Comparison of ENCODE assay signal across 1 cellular context in the genomic region with DNA sequence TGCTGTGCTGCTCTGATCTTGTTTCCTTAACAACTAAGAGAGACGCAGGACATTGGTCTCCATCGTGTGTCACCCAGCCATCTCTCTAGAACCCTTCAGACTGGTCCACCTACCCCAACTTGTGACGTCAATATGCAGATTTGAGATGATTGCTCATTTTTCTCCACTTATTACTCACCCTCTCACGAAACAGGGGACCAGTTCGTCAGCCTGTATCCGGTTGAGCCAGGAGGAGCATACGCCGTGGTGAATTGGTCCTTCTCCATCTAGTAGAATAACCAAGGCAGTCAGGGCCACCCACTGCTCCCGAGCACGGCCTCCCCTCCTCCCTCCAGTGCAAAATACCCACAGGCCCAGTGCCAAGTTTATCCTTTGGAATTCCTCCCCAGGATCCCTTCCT.
TF ChIP-seq lines count a peak whose summit lies in the region.

No MANE protein-coding gene starts in this region.

TF ChIP-seq in GM12878, 131 proteins besides CTCF, POLR2A, EP300 and RAD21 (continued from another document):
- TF ChIP-seq, protein P1, sequence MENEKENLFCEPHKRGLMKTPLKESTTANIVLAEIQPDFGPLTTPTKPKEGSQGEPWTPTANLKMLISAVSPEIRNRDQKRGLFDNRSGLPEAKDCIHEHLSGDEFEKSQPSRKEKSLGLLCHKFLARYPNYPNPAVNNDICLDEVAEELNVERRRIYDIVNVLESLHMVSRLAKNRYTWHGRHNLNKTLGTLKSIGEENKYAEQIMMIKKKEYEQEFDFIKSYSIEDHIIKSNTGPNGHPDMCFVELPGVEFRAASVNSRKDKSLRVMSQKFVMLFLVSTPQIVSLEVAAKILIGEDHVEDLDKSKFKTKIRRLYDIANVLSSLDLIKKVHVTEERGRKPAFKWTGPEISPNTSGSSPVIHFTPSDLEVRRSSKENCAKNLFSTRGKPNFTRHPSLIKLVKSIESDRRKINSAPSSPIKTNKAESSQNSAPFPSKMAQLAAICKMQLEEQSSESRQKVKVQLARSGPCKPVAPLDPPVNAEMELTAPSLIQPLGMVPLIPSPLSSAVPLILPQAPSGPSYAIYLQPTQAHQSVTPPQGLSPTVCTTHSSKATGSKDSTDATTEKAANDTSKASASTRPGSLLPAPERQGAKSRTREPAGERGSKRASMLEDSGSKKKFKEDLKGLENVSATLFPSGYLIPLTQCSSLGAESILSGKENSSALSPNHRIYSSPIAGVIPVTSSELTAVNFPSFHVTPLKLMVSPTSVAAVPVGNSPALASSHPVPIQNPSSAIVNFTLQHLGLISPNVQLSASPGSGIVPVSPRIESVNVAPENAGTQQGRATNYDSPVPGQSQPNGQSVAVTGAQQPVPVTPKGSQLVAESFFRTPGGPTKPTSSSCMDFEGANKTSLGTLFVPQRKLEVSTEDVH (IDR thresholded peaks at IDR 0.05; ENCODE audit: low read depth, partially characterized antibody) = no peak
- TF ChIP-seq SPI1 (IDR thresholded peaks at IDR 0.05; ENCODE audit: borderline replicate concordance, insufficient read depth, low read depth, low read length) = no peak
- no peak for TF ChIP-seq SUPT20H (IDR thresholded peaks at IDR 0.05; ENCODE audit: borderline replicate concordance, control insufficient read depth, low read depth, low read length)
- no peak for TF ChIP-seq SUZ12 (IDR thresholded peaks at IDR 0.05; ENCODE audit: unreplicated experiment)
- TF ChIP-seq SRF (IDR thresholded peaks at IDR 0.05; ENCODE audit: low read depth in 2 of 2, low read length in 2 of 2) = no peak
- no peak for TF ChIP-seq SMAD5 (IDR thresholded peaks at IDR 0.05; ENCODE audit: low read depth)
- TF ChIP-seq JUNB (IDR thresholded peaks at IDR 0.05) = no peak
- TF ChIP-seq CBFB (IDR thresholded peaks at IDR 0.05; ENCODE audit: low read depth) = no peak
- TF ChIP-seq YY1 (IDR thresholded peaks at IDR 0.05; ENCODE audit: low read depth, low read length) = no peak
- TF ChIP-seq TAF1 (IDR thresholded peaks at IDR 0.05; ENCODE audit: borderline replicate concordance, low read depth, low read length) = no peak
- TF ChIP-seq RELA (IDR thresholded peaks at IDR 0.05; ENCODE audit: borderline replicate concordance, partially characterized antibody) = no peak
- TF ChIP-seq, protein P2, sequence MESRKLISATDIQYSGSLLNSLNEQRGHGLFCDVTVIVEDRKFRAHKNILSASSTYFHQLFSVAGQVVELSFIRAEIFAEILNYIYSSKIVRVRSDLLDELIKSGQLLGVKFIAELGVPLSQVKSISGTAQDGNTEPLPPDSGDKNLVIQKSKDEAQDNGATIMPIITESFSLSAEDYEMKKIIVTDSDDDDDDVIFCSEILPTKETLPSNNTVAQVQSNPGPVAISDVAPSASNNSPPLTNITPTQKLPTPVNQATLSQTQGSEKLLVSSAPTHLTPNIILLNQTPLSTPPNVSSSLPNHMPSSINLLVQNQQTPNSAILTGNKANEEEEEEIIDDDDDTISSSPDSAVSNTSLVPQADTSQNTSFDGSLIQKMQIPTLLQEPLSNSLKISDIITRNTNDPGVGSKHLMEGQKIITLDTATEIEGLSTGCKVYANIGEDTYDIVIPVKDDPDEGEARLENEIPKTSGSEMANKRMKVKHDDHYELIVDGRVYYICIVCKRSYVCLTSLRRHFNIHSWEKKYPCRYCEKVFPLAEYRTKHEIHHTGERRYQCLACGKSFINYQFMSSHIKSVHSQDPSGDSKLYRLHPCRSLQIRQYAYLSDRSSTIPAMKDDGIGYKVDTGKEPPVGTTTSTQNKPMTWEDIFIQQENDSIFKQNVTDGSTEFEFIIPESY (IDR thresholded peaks at IDR 0.05) = no peak
- no peak for TF ChIP-seq CREM (IDR thresholded peaks at IDR 0.05; ENCODE audit: low read depth)
- no peak for TF ChIP-seq SP1 (IDR thresholded peaks at IDR 0.05; ENCODE audit: low read depth, low read length)
- no peak for TF ChIP-seq GATAD2B (conservative IDR thresholded peaks at IDR 0.05; ENCODE audit: low read depth)
